3 cellular contexts compared by ENCODE assay signal in genomic region chr2:162470232-162470631, GRCh38.
DNase-seq lines count a peak whose midpoint lies in the region; FAIRE-seq and TF ChIP-seq lines count a peak whose summit lies in the region.
"Not testable (repeated sequence)": the region's sequence is repeated elsewhere in the genome, so short reads cannot be mapped to it uniquely, and the experiment has no call there.

No MANE protein-coding gene starts in this region.

- not testable (repeated sequence) for H3K36me3 ChIP-seq in kidney (ENCODE audit: control insufficient read depth in 1 of 2, insufficient read depth in 2 of 2, low read length in 2 of 2)

- peaks cover 18% of the 10 kb centered on the region for H3K4me1 Mint-ChIP-seq in glutamatergic neuron (ENCODE audit: low read depth, unreplicated experiment)

- H3K9me3 Mint-ChIP-seq in glutamatergic neuron (ENCODE audit: unreplicated experiment): not testable (repeated sequence)

- H3K27ac ChIP-seq in kidney (ENCODE audit: low read depth in 2 of 2, low read length in 2 of 2): not testable (repeated sequence)

- not testable (repeated sequence) for H3K4me3 Mint-ChIP-seq in glutamatergic neuron (ENCODE audit: unreplicated experiment)

- not testable (repeated sequence) for H3K27ac Mint-ChIP-seq in glutamatergic neuron (ENCODE audit: unreplicated experiment)

- not testable (repeated sequence) for H3K27me3 Mint-ChIP-seq in glutamatergic neuron (ENCODE audit: unreplicated experiment)

- not testable (repeated sequence) for H3K4me3 ChIP-seq in kidney (ENCODE audit: low read length in 2 of 2)

- not testable (repeated sequence) for H3K9me3 ChIP-seq in kidney (ENCODE audit: control insufficient read depth in 1 of 2, low read length in 2 of 2)

- DNase-seq in activated gamma-delta T cell (lab: John Stamatoyannopoulos, UW): peak; percentile 7
- peak; percentile 13 for DNase-seq in glutamatergic neuron
- peak; percentile 39 for DNase-seq in kidney

- intact Hi-C loops in kidney (cut with DNase I): not testable (repeated sequence)

- TF ChIP-seq CTCF in glutamatergic neuron (IDR thresholded peaks at IDR 0.05; ENCODE audit: partially characterized antibody, unreplicated experiment); kidney (IDR thresholded peaks at IDR 0.05; ENCODE audit: borderline replicate concordance, extremely low read depth, insufficient read depth): not testable (repeated sequence)

- FAIRE-seq in kidney (lab: Jason Lieb, UNC): not testable (repeated sequence)

- H3K4me1 ChIP-seq in kidney (ENCODE audit: control insufficient read depth in 1 of 2, insufficient read depth in 1 of 2, low read depth in 1 of 2, low read length in 2 of 2): not testable (repeated sequence)

- peaks cover 12% of the 10 kb centered on the region for H3K36me3 Mint-ChIP-seq in glutamatergic neuron (ENCODE audit: unreplicated experiment)

- H3K9ac ChIP-seq in kidney (ENCODE audit: low read length in 2 of 2): not testable (repeated sequence)
